19 cellular contexts compared by ENCODE assay signal in the genomic region with DNA sequence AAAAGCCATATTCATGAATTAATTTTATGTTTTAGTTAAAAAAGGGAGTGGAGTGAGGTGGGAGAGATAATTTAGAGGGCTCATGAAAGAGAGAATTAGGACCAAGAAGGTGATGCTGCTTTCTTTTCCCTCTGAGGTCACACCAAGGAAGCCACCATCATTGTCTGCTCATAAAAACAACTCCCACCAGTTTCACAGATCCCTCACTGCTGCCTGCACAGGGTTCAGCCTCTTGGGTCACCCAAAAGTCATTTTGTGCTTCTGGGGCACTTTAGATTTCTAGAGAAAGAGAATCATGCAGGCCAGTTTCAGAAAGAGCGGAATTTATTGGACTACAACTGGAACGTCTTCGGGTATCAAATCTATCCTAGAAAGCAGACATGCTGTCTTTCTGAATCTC.
DNase-seq lines count a peak whose midpoint lies in the region; TF ChIP-seq lines count a peak whose summit lies in the region.
"Had no signal": no experiment of that assay in that cellular context is flagged by ENCODE, and none has a peak within 500 bp of the region (broad histone marks: within the 10 kb centered on the region; RNA-seq: fewer than 3 reads in every experiment).

No MANE protein-coding gene starts in this region.

- no peaks in the 10 kb centered on the region for H3K36me3 Mint-ChIP-seq in activated CD4-positive, alpha-beta T cell treated with anti-CD3 and anti-CD28 coated beads, Interleukin-2, amount 10 ng/mL, durations not matched to agents 7 days and 5 days (ENCODE audit: low read depth)
- H3K36me3 Mint-ChIP-seq in activated T-helper 1 cell treated with anti-CD3 and anti-CD28 coated beads, Interleukin-12 subunit alpha, Interleukin-12 subunit beta, Interleukin-2, Interleukin-4 antibody, amounts not matched to agents 30 ng/mL and 10 ng/mL and 1 ng/mL, durations not matched to agents 14 hours and 24 hours and 36 hours (ENCODE audit: low read depth) = no peaks in the 10 kb centered on the region
- H3K36me3 Mint-ChIP-seq: CD4-positive, CD25-positive, alpha-beta regulatory T cell had no signal

- H3K27ac ChIP-seq in colonic mucosa = no peak overlapping the region
- H3K27ac ChIP-seq: GM23248 had no signal

- H3K27ac Mint-ChIP-seq in activated CD4-positive, alpha-beta T cell treated with anti-CD3 and anti-CD28 coated beads, Interleukin-2, amount 10 ng/mL, durations not matched to agents 7 days and 5 days = no peak overlapping the region
- H3K27ac Mint-ChIP-seq in activated T-helper 1 cell treated with anti-CD3 and anti-CD28 coated beads, Interleukin-12 subunit alpha, Interleukin-12 subunit beta, Interleukin-2, Interleukin-4 antibody, amounts not matched to agents 30 ng/mL and 10 ng/mL and 1 ng/mL, durations not matched to agents 14 hours and 24 hours and 36 hours = peak overlapping the region; percentile 5
- H3K27ac Mint-ChIP-seq: CD4-positive, CD25-positive, alpha-beta regulatory T cell had no signal

- H3K27me3 Mint-ChIP-seq in activated CD4-positive, alpha-beta T cell treated with anti-CD3 and anti-CD28 coated beads, Interleukin-2, amount 10 ng/mL, durations not matched to agents 7 days and 5 days = no peaks in the 10 kb centered on the region
- H3K27me3 Mint-ChIP-seq in activated T-helper 1 cell treated with anti-CD3 and anti-CD28 coated beads, Interleukin-12 subunit alpha, Interleukin-12 subunit beta, Interleukin-2, Interleukin-4 antibody, amounts not matched to agents 30 ng/mL and 10 ng/mL and 1 ng/mL, durations not matched to agents 14 hours and 24 hours and 36 hours (ENCODE audit: insufficient read depth) = no peaks in the 10 kb centered on the region

- DNase-seq in activated CD4-positive, alpha-beta T cell treated with anti-CD3 and anti-CD28 coated beads, Interleukin-2, amount 50 U/mL, for 48 hours = peak; percentile 13 to 19
- DNase-seq in activated CD4-positive, alpha-beta T cell treated with anti-CD3 and anti-CD28 coated beads, Interleukin-2, amount 10 ng/mL, durations not matched to agents 7 days and 5 days = no peak
- DNase-seq in stimulated activated CD4-positive, alpha-beta T cell treated with anti-CD3 and anti-CD28 coated beads, Interleukin-15, amount 100 ng/mL, for 24 hours = peak; percentile 24
- no peak for DNase-seq in stimulated activated CD4-positive, alpha-beta T cell treated with anti-CD3 and anti-CD28 coated beads, Interleukin-12 subunit alpha, Interleukin-12 subunit beta, amount 100 ng/mL, for 4 hours
- no peak for DNase-seq in activated T-helper 1 cell treated with anti-CD3 and anti-CD28 coated beads, Interleukin-12 subunit alpha, Interleukin-12 subunit beta, Interleukin-2, Interleukin-4 antibody, amounts not matched to agents 30 ng/mL and 10 ng/mL and 1 ng/mL, durations not matched to agents 14 hours and 24 hours and 36 hours (ENCODE audit: low spot score)
- DNase-seq in stimulated activated CD8-positive, alpha-beta memory T cell treated with anti-CD3 and anti-CD28 coated beads, Interleukin-4, amount 100 ng/mL, for 48 hours = peak; percentile 45
- DNase-seq in hypothalamus (lab: John Stamatoyannopoulos, UW) (no peak), colonic mucosa (no peak)
- DNase-seq: BE2C; Caco-2; CD4-positive, CD25-positive, alpha-beta regulatory T cell; GM23248; HCEC 1CT; IMR-90; NCI-H1417 treated with DMSO at 0.1 percent for 48 hours; NCI-H187 treated with DMSO at 0.1 percent for 48 hours; NCI-H2227 treated with DMSO at 0.1 percent for 48 hours; NCI-H510A treated with DMSO at 0.1 percent for 48 hours; NCI-H774 had no signal

- POLR2A ChIA-PET in activated CD4-positive, alpha-beta T cell treated with anti-CD3 and anti-CD28 coated beads, Interleukin-2, amount 10 ng/mL, durations not matched to agents 7 days and 5 days (lab: Charles Lee) = no interaction called here

- H3K4me3 Mint-ChIP-seq in activated CD4-positive, alpha-beta T cell treated with anti-CD3 and anti-CD28 coated beads, Interleukin-2, amount 10 ng/mL, durations not matched to agents 7 days and 5 days = no peak overlapping the region
- H3K4me3 Mint-ChIP-seq in activated T-helper 1 cell treated with anti-CD3 and anti-CD28 coated beads, Interleukin-12 subunit alpha, Interleukin-12 subunit beta, Interleukin-2, Interleukin-4 antibody, amounts not matched to agents 30 ng/mL and 10 ng/mL and 1 ng/mL, durations not matched to agents 14 hours and 24 hours and 36 hours = no peak overlapping the region
- H3K4me3 Mint-ChIP-seq: CD4-positive, CD25-positive, alpha-beta regulatory T cell had no signal

- no peak for TF ChIP-seq CTCF in colonic mucosa (IDR thresholded peaks at IDR 0.05)

- no peak overlapping the region for H3K4me3 ChIP-seq in colonic mucosa
- H3K4me3 ChIP-seq: GM23248 had no signal

- no peaks in the 10 kb centered on the region for H3K9me3 ChIP-seq in colonic mucosa
- H3K9me3 ChIP-seq: BE2C, Caco-2 had no signal

- CTCF ChIA-PET in activated CD4-positive, alpha-beta T cell treated with anti-CD3 and anti-CD28 coated beads, Interleukin-2, amount 10 ng/mL, durations not matched to agents 7 days and 5 days (lab: Charles Lee) = no interaction called here

- no peaks in the 10 kb centered on the region for H3K36me3 ChIP-seq in colonic mucosa
- H3K36me3 ChIP-seq: BE2C had no signal

- intact Hi-C loops in activated T-helper 1 cell treated with anti-CD3 and anti-CD28 coated beads, Interleukin-12 subunit alpha, Interleukin-12 subunit beta, Interleukin-2, Interleukin-4 antibody, amounts not matched to agents 30 ng/mL and 10 ng/mL and 1 ng/mL, durations not matched to agents 14 hours and 24 hours and 36 hours (cut with micrococcal nuclease) = loop anchor here (1.0 kb wide), 1 partner anchor 40 kb away; no protein-coding TSS in a partner anchor
- intact Hi-C loops in colonic mucosa (cut with DNase I) = no loop called here

- H3K9ac ChIP-seq in colonic mucosa (ENCODE audit: low read depth in 2 of 2, low read length in 2 of 2) = no peak overlapping the region
- H3K9ac ChIP-seq: GM23248 had no signal

- no peaks in the 10 kb centered on the region for H3K4me1 Mint-ChIP-seq in activated CD4-positive, alpha-beta T cell treated with anti-CD3 and anti-CD28 coated beads, Interleukin-2, amount 10 ng/mL, durations not matched to agents 7 days and 5 days
- H3K4me1 Mint-ChIP-seq in activated T-helper 1 cell treated with anti-CD3 and anti-CD28 coated beads, Interleukin-12 subunit alpha, Interleukin-12 subunit beta, Interleukin-2, Interleukin-4 antibody, amounts not matched to agents 30 ng/mL and 10 ng/mL and 1 ng/mL, durations not matched to agents 14 hours and 24 hours and 36 hours (ENCODE audit: low read depth) = peaks cover 20% of the 10 kb centered on the region

- no peaks in the 10 kb centered on the region for H3K4me1 ChIP-seq in colonic mucosa
- H3K4me1 ChIP-seq: BE2C had no signal

- no peaks in the 10 kb centered on the region for H3K27me3 ChIP-seq in colonic mucosa
- H3K27me3 ChIP-seq: BE2C had no signal

- no peaks in the 10 kb centered on the region for H3K9me3 Mint-ChIP-seq in activated CD4-positive, alpha-beta T cell treated with anti-CD3 and anti-CD28 coated beads, Interleukin-2, amount 10 ng/mL, durations not matched to agents 7 days and 5 days
- no peaks in the 10 kb centered on the region for H3K9me3 Mint-ChIP-seq in activated T-helper 1 cell treated with anti-CD3 and anti-CD28 coated beads, Interleukin-12 subunit alpha, Interleukin-12 subunit beta, Interleukin-2, Interleukin-4 antibody, amounts not matched to agents 30 ng/mL and 10 ng/mL and 1 ng/mL, durations not matched to agents 14 hours and 24 hours and 36 hours

Comparison
In these comparisons a context has a peak if more than half of its experiments do, and no peak if none do; other contexts are left out.
1. DNase-seq: peak in activated CD4-positive, alpha-beta T cell treated with anti-CD3 and anti-CD28 coated beads, Interleukin-2, amount 50 U/mL, for 48 hours (2 of 2), stimulated activated CD4-positive, alpha-beta T cell treated with anti-CD3 and anti-CD28 coated beads, Interleukin-15, amount 100 ng/mL, for 24 hours (single experiment) and stimulated activated CD8-positive, alpha-beta memory T cell treated with anti-CD3 and anti-CD28 coated beads, Interleukin-4, amount 100 ng/mL, for 48 hours (single experiment); none in activated CD4-positive, alpha-beta T cell treated with anti-CD3 and anti-CD28 coated beads, Interleukin-2, amount 10 ng/mL, durations not matched to agents 7 days and 5 days (single experiment), stimulated activated CD4-positive, alpha-beta T cell treated with anti-CD3 and anti-CD28 coated beads, Interleukin-12 subunit alpha, Interleukin-12 subunit beta, amount 100 ng/mL, for 4 hours (single experiment), activated T-helper 1 cell treated with anti-CD3 and anti-CD28 coated beads, Interleukin-12 subunit alpha, Interleukin-12 subunit beta, Interleukin-2, Interleukin-4 antibody, amounts not matched to agents 30 ng/mL and 10 ng/mL and 1 ng/mL, durations not matched to agents 14 hours and 24 hours and 36 hours (single experiment), hypothalamus (0 of 51) and colonic mucosa (single experiment).